1 cellular context compared by ENCODE assay signal in genomic region chr5:154653764-154654483, GRCh38.
TF ChIP-seq lines count a peak whose summit lies in the region.

No MANE protein-coding gene starts in this region.

TF ChIP-seq in A549, 52 proteins besides CTCF, POLR2A, EP300 and RAD21 (continued from another document):
- TF ChIP-seq PHF8 (IDR thresholded peaks at IDR 0.05; ENCODE audit: borderline replicate concordance, low read depth) (no peak), HDAC2 (IDR thresholded peaks at IDR 0.05) (no peak), HMGXB4 (CRISPR knock-in tag; IDR thresholded peaks at IDR 0.05; ENCODE audit: borderline replicate concordance) (no peak), FOXS1 (CRISPR knock-in tag; IDR thresholded peaks at IDR 0.05) (no peak), BCL3 (IDR thresholded peaks at IDR 0.05) (no peak), HOXB5 (CRISPR knock-in tag; IDR thresholded peaks at IDR 0.05) (no peak), JUN (IDR thresholded peaks at IDR 0.05) (no peak), MYC (IDR thresholded peaks at IDR 0.05; ENCODE audit: borderline replicate concordance, low read length) (no peak), EHMT2 (IDR thresholded peaks at IDR 0.05; ENCODE audit: low read depth) (no peak), ATOH8 (CRISPR knock-in tag; IDR thresholded peaks at IDR 0.05; ENCODE audit: low read depth) (no peak), KDM5A (IDR thresholded peaks at IDR 0.05) (no peak), USF2 (IDR thresholded peaks at IDR 0.05) (no peak), FOSB (CRISPR knock-in tag; IDR thresholded peaks at IDR 0.05) (no peak), CHD2 (IDR thresholded peaks at IDR 0.05; ENCODE audit: low read length, partially characterized antibody) (no peak)
